In the genomic region with DNA sequence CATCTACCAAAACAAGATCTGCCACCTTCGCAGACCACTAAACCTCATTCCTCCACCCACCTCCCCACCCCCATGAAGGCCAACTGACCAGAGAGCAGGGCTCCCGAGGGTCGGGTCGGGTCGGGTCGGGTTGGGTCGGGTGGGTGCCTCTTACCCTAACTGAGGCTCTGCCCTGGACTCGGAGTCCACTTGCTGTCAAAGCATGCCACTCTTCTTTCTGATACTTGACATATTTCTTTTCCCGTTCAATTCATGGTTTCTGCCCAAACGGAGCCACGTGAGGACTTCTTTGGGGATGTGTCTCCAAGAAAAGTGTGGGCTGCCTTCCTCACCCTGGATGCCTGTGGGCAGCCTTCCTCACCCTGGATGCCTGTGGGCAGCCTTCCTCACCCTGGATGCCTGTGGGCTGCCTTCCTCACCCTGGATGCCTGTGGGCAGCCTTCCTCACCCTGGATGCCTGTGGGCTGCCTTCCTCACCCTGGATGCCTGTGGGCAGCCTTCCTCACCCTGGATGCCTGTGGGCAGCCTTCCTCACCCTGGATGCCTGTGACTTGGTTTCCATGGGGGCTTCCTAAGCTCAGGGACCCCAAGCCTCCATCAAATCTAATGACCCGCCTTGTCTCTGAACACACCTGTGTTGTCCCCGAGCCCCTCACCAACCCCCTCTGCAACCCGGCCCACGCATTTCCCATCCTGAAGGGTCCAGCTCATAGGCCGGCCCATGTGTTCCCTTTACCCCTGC, we compare ENCODE assay signal across 8 cellular contexts. TPM values are rescaled to one million over a fixed set of nuclear protein-coding genes. Genes with fewer than 3 reads are reported as not detected.
A peak's percentile ranks its signal among the peaks of the same experiment; 100 is the strongest.
DNase-seq lines count a peak whose midpoint lies in the region; ATAC-seq, FAIRE-seq and TF ChIP-seq lines count a peak whose summit lies in the region.
"Not testable (repeated sequence)": the region's sequence is repeated elsewhere in the genome, so short reads cannot be mapped to it uniquely, and the experiment has no call there.

No MANE protein-coding gene starts in this region.

- not testable (repeated sequence) for BruUV-seq in IMR-90 (replicated peaks; lab: Mats Ljungman, UMichigan)

- TF ChIP-seq POLR2A in IMR-90 (IDR thresholded peaks at IDR 0.05; ENCODE audit: low read depth, low read length) = not testable (repeated sequence)

- H3K4me3 Mint-ChIP-seq in activated naive CD4-positive, alpha-beta T cell treated with anti-CD3 and anti-CD28 coated beads for 36 hours = peak overlapping the region; percentile 80

- H2BK20ac ChIP-seq in IMR-90 (ENCODE audit: low read depth, low read length) = 0 out of 2 replicates have a peak overlapping the region, but pooled peaks have one; percentile 1

- peak overlapping the region; percentile 36; the same call in 1 of the 2 replicates for H3K4me2 ChIP-seq in IMR-90 (ENCODE audit: low read depth, low read length)

- not testable (repeated sequence) for H3K9me3 Mint-ChIP-seq in activated naive CD4-positive, alpha-beta T cell treated with anti-CD3 and anti-CD28 coated beads for 36 hours

- H3K9me1 ChIP-seq in IMR-90 (ENCODE audit: insufficient read depth, low read length) = peaks cover 10% of the 10 kb centered on the region; the same call in 1 of the 2 replicates

- H3K18ac ChIP-seq in IMR-90 (ENCODE audit: low read depth, low read length) = not testable (repeated sequence)

- H3K14ac ChIP-seq in IMR-90 (replicated peaks; ENCODE audit: low read depth, low read length) = not testable (repeated sequence)

- not testable (repeated sequence) for H2AK9ac ChIP-seq in IMR-90 (replicated peaks; ENCODE audit: low read depth, low read length, poor library complexity)

- H3K9ac ChIP-seq in IMR-90 (ENCODE audit: low read depth, low read length); kidney (ENCODE audit: low read length in 2 of 2): not testable (repeated sequence)

- TF ChIP-seq RAD21 in IMR-90 (IDR thresholded peaks at IDR 0.05; ENCODE audit: low read length) = not testable (repeated sequence)

- peak overlapping the region; percentile 99 for H3K27ac Mint-ChIP-seq in activated naive CD4-positive, alpha-beta T cell treated with anti-CD3 and anti-CD28 coated beads for 36 hours

- not testable (repeated sequence) for H3K36me3 Mint-ChIP-seq in activated naive CD4-positive, alpha-beta T cell treated with anti-CD3 and anti-CD28 coated beads for 36 hours (ENCODE audit: low read depth)

- peak overlapping the region; percentile 73 for H3K4ac ChIP-seq in IMR-90 (ENCODE audit: low read depth, low read length)

- H2BK15ac ChIP-seq in IMR-90 (ENCODE audit: low read depth, low read length) = not testable (repeated sequence)

- not testable (repeated sequence) for FAIRE-seq in kidney (lab: Jason Lieb, UNC)

- peak overlapping the region; percentile 47 for H3K27ac ChIP-seq in AG04450 (ENCODE audit: low read depth, low read length)
- not testable (repeated sequence) for H3K27ac ChIP-seq in IMR-90 (ENCODE audit: insufficient read depth, low read length); kidney (ENCODE audit: low read depth in 2 of 2, low read length in 2 of 2)

- not testable (repeated sequence) for H3K23ac ChIP-seq in IMR-90 (ENCODE audit: low read depth, low read length)

- ATAC-seq in IMR-90 (ENCODE audit: low read depth) (peak; percentile 40), SK-N-SH treated with all-trans-retinoic acid at 6 μM for 48 hours (peak; percentile 9; the same call in 2 of the 3 replicates)

- H3K4me3 ChIP-seq in AG04450 (ENCODE audit: low read depth, low read length); IMR-90 (ENCODE audit: insufficient read depth, low read depth, low read length); kidney (ENCODE audit: low read length in 2 of 2); skeletal muscle cell (ENCODE audit: low read depth, low read length): not testable (repeated sequence)

- not testable (repeated sequence) for H2BK5ac ChIP-seq in IMR-90 (ENCODE audit: low read depth, low read length, poor library complexity, severe bottlenecking)

- DNase-seq in AG04450 (ENCODE audit: low read depth, low spot score) (peak; percentile 32), ELR (ENCODE audit: low read depth) (peak; percentile 85), IMR-90 (peak; percentile 70), dedifferentiated amniotic fluid mesenchymal stem cell (ENCODE audit: extremely low spot score) (peak; percentile 49), kidney (peak; percentile 66), skeletal muscle cell (ENCODE audit: low read depth) (peak; percentile 36)
- not testable (repeated sequence) for DNase-seq in activated naive CD4-positive, alpha-beta T cell treated with anti-CD3 and anti-CD28 coated beads for 36 hours

- H3K27me3 ChIP-seq in AG04450 (ENCODE audit: control insufficient read depth, insufficient read depth, low read length) = peaks cover 63% of the 10 kb centered on the region
- peaks cover 66% of the 10 kb centered on the region for H3K27me3 ChIP-seq in IMR-90 (ENCODE audit: control insufficient read depth, insufficient read depth, low read length)

- intact Hi-C loops in IMR-90 (cut with micrococcal nuclease) = loop anchor here (1.0 to 5.0 kb wide), 2 partner anchors 36 to 56 kb away; a partner anchor contains a TSS
- intact Hi-C loops in activated naive CD4-positive, alpha-beta T cell treated with anti-CD3 and anti-CD28 coated beads for 36 hours (cut with micrococcal nuclease) = loop anchor here (5.0 to 10.0 kb wide), 2 partner anchors 149 to 574 kb away; a partner anchor contains a TSS
- intact Hi-C loops in kidney (cut with DNase I) = not testable (repeated sequence)

- H2AFZ ChIP-seq in IMR-90 (replicated peaks; ENCODE audit: low read length, poor library complexity) = not testable (repeated sequence)

- not testable (repeated sequence) for H3K27me3 Mint-ChIP-seq in activated naive CD4-positive, alpha-beta T cell treated with anti-CD3 and anti-CD28 coated beads for 36 hours (ENCODE audit: low read depth)

- in situ Hi-C loops in IMR-90 (cut with MboI; ENCODE audit: low sequenced_read_pairs) = loop anchor here (5.0 to 25.0 kb wide), 2 partner anchors 46 to 416 kb away; no protein-coding TSS in a partner anchor

- POLR2A ChIA-PET in AG04450 (lab: Yijun Ruan, JAX) = interaction anchor here (0.8 to 2.6 kb wide), 4 partner anchors 56 to 209 kb away, joined by 3 to 30 read pairs (median 3); a partner anchor contains a TSS
- POLR2A ChIA-PET in IMR-90 (lab: Charles Lee; ENCODE audit: unreplicated experiment) = not testable (repeated sequence)

- H3K4me1 ChIP-seq in IMR-90 (ENCODE audit: control insufficient read depth, insufficient read depth, low read length) = peaks cover 28% of the 10 kb centered on the region
- peaks cover 0 to 16% of the 10 kb centered on the region in 2 donors for H3K4me1 ChIP-seq in kidney (ENCODE audit: control insufficient read depth in 1 of 2, insufficient read depth in 1 of 2, low read depth in 1 of 2, low read length in 2 of 2)

- not testable (repeated sequence) for H4K5ac ChIP-seq in IMR-90 (ENCODE audit: low read depth, low read length)

- H3K36me3 ChIP-seq in IMR-90 (ENCODE audit: control insufficient read depth, insufficient read depth, low read length); kidney (ENCODE audit: control insufficient read depth in 1 of 2, insufficient read depth in 2 of 2, low read length in 2 of 2): not testable (repeated sequence)

- not testable (repeated sequence) for H3K56ac ChIP-seq in IMR-90 (ENCODE audit: extremely low read depth, insufficient read depth, low read length)

- peak overlapping the region; percentile 62; the same call in 1 of the 2 replicates for H2BK120ac ChIP-seq in IMR-90 (ENCODE audit: low read depth, low read length)

- 74% methylated on average over 5 of the region's 16 CpGs; no CpG with 5 or more reads in 1 of the 2 experiments for WGBS in IMR-90 (ENCODE audit: extremely low coverage in 2 of 2, insufficient read length in 1 of 2), 2 experiments

- peak overlapping the region; percentile 95 for H2AK5ac ChIP-seq in IMR-90 (ENCODE audit: low read depth, low read length)

- peaks cover 69% of the 10 kb centered on the region for H3K4me1 Mint-ChIP-seq in activated naive CD4-positive, alpha-beta T cell treated with anti-CD3 and anti-CD28 coated beads for 36 hours (ENCODE audit: low read depth)

- dilution Hi-C loops in IMR-90 (cut with HindIII; ENCODE audit: low sequenced_read_pairs, unreplicated experiment) = not testable (repeated sequence)

- not testable (repeated sequence) for TF ChIP-seq CTCF in AG04450 (IDR thresholded peaks at IDR 0.05; ENCODE audit: low read depth, low read length); IMR-90 (conservative IDR thresholded peaks at IDR 0.05; ENCODE audit: low read depth, low read length); kidney (IDR thresholded peaks at IDR 0.05; ENCODE audit: borderline replicate concordance, extremely low read depth, insufficient read depth)

- H4K8ac ChIP-seq in IMR-90 (ENCODE audit: low read depth in 2 of 2, low read length in 2 of 2) = not testable (repeated sequence)

- H4K91ac ChIP-seq in IMR-90 (ENCODE audit: insufficient read depth, low read depth, low read length) = not testable (repeated sequence)

- CTCF ChIA-PET in AG04450 (lab: Charles Lee) = interaction anchor here (0.6 to 1.6 kb wide), 4 partner anchors 128 to 399 kb away, joined by 3 to 5 read pairs (median 3); no protein-coding TSS in a partner anchor
- CTCF ChIA-PET in IMR-90 (lab: Yijun Ruan, JAX) = not testable (repeated sequence)
- CTCF ChIA-PET in activated naive CD4-positive, alpha-beta T cell treated with anti-CD3 and anti-CD28 coated beads for 36 hours (lab: Charles Lee) = interaction anchor here (0.8 to 2.1 kb wide), 5 partner anchors 8 to 128 kb away, joined by 3 to 11 read pairs (median 5); a partner anchor contains a TSS

- H4K20me1 ChIP-seq in IMR-90 (ENCODE audit: insufficient read depth, low read length) = peaks cover 45% of the 10 kb centered on the region

- not testable (repeated sequence) for H3K79me1 ChIP-seq in IMR-90 (ENCODE audit: low read depth in 1 of 2, low read length in 2 of 2)

- H3K9me3 ChIP-seq in AG04450 (ENCODE audit: control insufficient read depth, insufficient read depth, low read length) = peaks cover 12% of the 10 kb centered on the region
- not testable (repeated sequence) for H3K9me3 ChIP-seq in IMR-90 (ENCODE audit: control insufficient read depth, insufficient read depth, low read length); kidney (ENCODE audit: control insufficient read depth in 1 of 2, low read length in 2 of 2)

RNA-seq across cellular contexts. Expression of a gene that starts 8.0 kb away (rescaled TPM):
- 0.04 TPM in 1 of 2 replicates, not detected in the other for polyA plus RNA-seq in AG04450 (2011; rRNA removed)
- not detected in 2 replicates for polyA minus RNA-seq in AG04450 (2011; rRNA and poly(A)+ RNA removed)
- total RNA-seq in IMR-90 (2012; rRNA removed) = not detected in 2 replicates
- polyA plus RNA-seq in IMR-90 (2012; rRNA removed) = 0.14 TPM in 1 of 2 replicates, not detected in the other
- 0.06 and 0.15 TPM in 2 replicates for polyA plus RNA-seq in IMR-90 (2012; cell fraction: cytosol; rRNA removed)
- polyA plus RNA-seq in IMR-90 (2012; cell fraction: nucleus; rRNA removed; ENCODE audit: low replicate concordance) = 0.07 TPM in 1 of 2 replicates, not detected in the other
- 100 to 1,000 TPM; 182 to 185 TPM for total RNA-seq in activated naive CD4-positive, alpha-beta T cell treated with anti-CD3 and anti-CD28 coated beads for 36 hours
- total RNA-seq in kidney = 111 TPM
- polyA plus RNA-seq in kidney (ENCODE audit: insufficient read depth, low read depth, low replicate concordance) = 9.5 TPM

RNA-seq across cellular contexts. Expression of a gene that starts 11.2 kb away (rescaled TPM):
- polyA plus RNA-seq in AG04450 (2011; rRNA removed) (11.4 and 11.9 TPM in 2 replicates), IMR-90 (2012; rRNA removed) (21.7 and 27.4 TPM in 2 replicates), kidney (ENCODE audit: insufficient read depth, low read depth, low replicate concordance) (35.1 TPM)
- polyA minus RNA-seq in AG04450 (2011; rRNA and poly(A)+ RNA removed) = 7.7 and 8.6 TPM in 2 replicates
- total RNA-seq in IMR-90 (2012; rRNA removed) (10.4 and 17.5 TPM in 2 replicates), kidney (27.1 TPM)
- polyA plus RNA-seq in IMR-90 (2012; cell fraction: cytosol; rRNA removed) = 29.5 and 45.6 TPM in 2 replicates
- 26.6 and 28.5 TPM in 2 replicates for polyA plus RNA-seq in IMR-90 (2012; cell fraction: nucleus; rRNA removed; ENCODE audit: low replicate concordance)
- 10 to 100 TPM; 61.8 to 63.4 TPM for total RNA-seq in activated naive CD4-positive, alpha-beta T cell treated with anti-CD3 and anti-CD28 coated beads for 36 hours

RNA-seq across cellular contexts. Expression of a gene that starts 55.2 kb away (rescaled TPM):
- polyA plus RNA-seq in AG04450 (2011; rRNA removed) (240 and 249 TPM in 2 replicates), IMR-90 (2012; rRNA removed) (156 and 167 TPM in 2 replicates), kidney (ENCODE audit: insufficient read depth, low read depth, low replicate concordance) (187 TPM)
- 134 and 137 TPM in 2 replicates for polyA minus RNA-seq in AG04450 (2011; rRNA and poly(A)+ RNA removed)
- total RNA-seq in IMR-90 (2012; rRNA removed) (194 and 230 TPM in 2 replicates), kidney (378 TPM)
- 112 and 137 TPM in 2 replicates for polyA plus RNA-seq in IMR-90 (2012; cell fraction: cytosol; rRNA removed)
- 67.9 and 125 TPM in 2 replicates for polyA plus RNA-seq in IMR-90 (2012; cell fraction: nucleus; rRNA removed; ENCODE audit: low replicate concordance)
- total RNA-seq in activated naive CD4-positive, alpha-beta T cell treated with anti-CD3 and anti-CD28 coated beads for 36 hours = 10 to 100 TPM; 37.6 to 38.5 TPM

Comparison
In these comparisons a context has a peak if more than half of its experiments do, and no peak if none do; other contexts are left out.
1. RNA of a gene that starts 8.0 kb away (total RNA-seq): 182 to 185 TPM in activated naive CD4-positive, alpha-beta T cell treated with anti-CD3 and anti-CD28 coated beads for 36 hours and 111 TPM in kidney (single experiment); not detected in IMR-90; every median in the first group is over 10 times any median in the second.